Comparison of ENCODE assay signal across 15 cellular contexts in the genomic region with DNA sequence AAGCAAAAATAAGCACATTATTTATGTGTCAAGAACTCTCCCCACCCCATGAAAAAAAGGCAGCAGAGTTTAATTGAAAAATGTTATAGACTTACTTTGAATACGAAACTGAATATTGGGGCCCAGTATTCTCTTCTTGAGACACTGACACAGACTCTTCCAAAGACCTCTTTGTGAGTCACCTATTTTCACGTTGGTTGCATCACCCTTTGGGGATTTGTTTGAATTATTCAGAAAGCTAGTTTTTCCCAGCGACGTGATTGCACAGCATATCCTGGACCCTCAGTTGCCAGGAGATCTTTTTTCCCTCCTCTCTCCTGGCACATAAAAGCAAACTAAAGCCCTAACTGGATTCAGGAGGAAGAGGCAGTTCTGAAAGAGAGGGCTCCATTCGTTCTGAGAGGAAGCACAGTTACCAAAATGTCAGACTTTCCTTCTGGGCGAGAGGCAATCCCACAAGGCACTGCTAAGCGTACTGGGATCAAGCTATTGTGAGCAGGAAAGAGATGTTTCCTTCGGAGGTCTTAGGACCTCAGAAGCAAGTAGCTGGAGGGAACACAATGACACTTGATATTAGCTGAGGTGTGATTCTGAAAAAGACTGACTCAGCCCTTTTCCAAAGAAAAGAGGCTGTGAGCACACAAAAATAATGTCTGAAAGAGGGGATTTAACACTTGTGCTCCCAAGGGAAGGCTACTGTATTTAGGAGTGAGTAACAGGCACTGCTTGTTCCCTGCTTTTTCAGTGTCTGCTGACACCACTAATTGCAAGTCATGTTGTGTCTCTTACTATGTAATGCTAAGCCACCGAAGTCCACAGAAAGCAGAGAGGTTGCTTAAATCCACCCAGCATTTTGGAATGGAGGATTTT.
DNase-seq lines count a peak whose midpoint lies in the region; ATAC-seq and TF ChIP-seq lines count a peak whose summit lies in the region.
"Had no signal": no experiment of that assay in that cellular context is flagged by ENCODE, and none has a peak within 500 bp of the region (broad histone marks: within the 10 kb centered on the region; RNA-seq: fewer than 3 reads in every experiment).

No MANE protein-coding gene starts in this region.

- CTCF ChIA-PET in HEK293 (lab: Yijun Ruan, JAX) = no interaction called here

- H3K4me1 ChIP-seq in HEK293 (ENCODE audit: control insufficient read depth, insufficient read depth, low read length) = no peaks in the 10 kb centered on the region
- H3K4me1 ChIP-seq: gastroesophageal sphincter, left ventricle myocardium inferior, SJCRH30 had no signal

- POLR2A ChIA-PET in HEK293 (lab: Yijun Ruan, JAX) = no interaction called here

- H3K36me3 ChIP-seq in HEK293 (ENCODE audit: control insufficient read depth in 2 of 2, insufficient read depth in 1 of 2, low read length in 2 of 2) = no peaks in the 10 kb centered on the region
- H3K36me3 ChIP-seq: colonic mucosa, gastroesophageal sphincter, left ventricle myocardium inferior, SJCRH30 had no signal

- H3K4me3 ChIP-seq in HEK293 (ENCODE audit: low read depth, low read length) = no peak overlapping the region
- H3K4me3 ChIP-seq: colonic mucosa, gastroesophageal sphincter, left ventricle myocardium inferior, SJCRH30 had no signal

- ATAC-seq in HG03159 (IDR thresholded peaks at IDR 0.05; ENCODE audit: unreplicated experiment) = no peak
- ATAC-seq: activated CD4-positive, alpha-beta T cell treated with anti-CD3 and anti-CD28 coated beads for 36 hours; gastroesophageal sphincter had no signal

- DNase-seq in AG09319 (ENCODE audit: extremely low read depth, low read depth) (peak; percentile 32), amniotic epithelial cell (ENCODE audit: low read depth) (peak; percentile 44), iris pigment epithelial cell (ENCODE audit: low read depth) (peak; percentile 18), hepatic stellate cell (ENCODE audit: low spot score) (no peak), NCI-H1092 treated with DMSO at 0.1 percent for 48 hours (lab: John Stamatoyannopoulos, UW) (no peak), occipital lobe (lab: John Stamatoyannopoulos, UW) (no peak)
- DNase-seq: activated CD4-positive, alpha-beta T cell treated with anti-CD3 and anti-CD28 coated beads for 36 hours; activated gamma-delta T cell; colonic mucosa; left ventricle myocardium inferior; NCI-H446 had no signal

- no peak overlapping the region for H3K27ac ChIP-seq in HEK293 (ENCODE audit: extremely low read depth, low read depth, low read length)
- H3K27ac ChIP-seq: colonic mucosa, gastroesophageal sphincter, left ventricle myocardium inferior, SJCRH30 had no signal

- no peaks in the 10 kb centered on the region for H3K9me3 ChIP-seq in HEK293 (ENCODE audit: control insufficient read depth, insufficient read depth, low read depth, low read length)
- H3K9me3 ChIP-seq: colonic mucosa, gastroesophageal sphincter, SJCRH30 had no signal

- TF ChIP-seq CTCF in AG09319 (IDR thresholded peaks at IDR 0.05; ENCODE audit: low read depth, low read length) (no peak), HEK293 (tag by site-specific recombination; IDR thresholded peaks at IDR 0.05) (no peak)

TF ChIP-seq in HEK293, 187 proteins besides CTCF, POLR2A, EP300 and RAD21:
- TF ChIP-seq ZXDB (tag by site-specific recombination; IDR thresholded peaks at IDR 0.05) (no peak), ZNF335 (tag by site-specific recombination; conservative IDR thresholded peaks at IDR 0.05) (0 out of 2 replicates have a peak, but pooled peaks have one; percentile 18)
TF ChIP-seq in HEK293: peak in this region for 1.

Comparison
In these comparisons a context has a peak if more than half of its experiments do, and no peak if none do; other contexts are left out.
1. DNase-seq: peak in AG09319 (single experiment), amniotic epithelial cell (single experiment) and iris pigment epithelial cell (single experiment); none in hepatic stellate cell (single experiment), NCI-H1092 treated with DMSO at 0.1 percent for 48 hours (single experiment) and occipital lobe (single experiment).